ENCODE assay signal across 23 cellular contexts in genomic region chr1:232548651-232549050, GRCh38.
DNase-seq lines count a peak whose midpoint lies in the region; ATAC-seq and TF ChIP-seq lines count a peak whose summit lies in the region.
"Had no signal": no experiment of that assay in that cellular context is flagged by ENCODE, and none has a peak within 500 bp of the region (broad histone marks: within the 10 kb centered on the region; RNA-seq: fewer than 3 reads in every experiment).

No MANE protein-coding gene starts in this region.

- peaks cover 53 to 54% of the 10 kb centered on the region in 2 experiments for H3K4me1 Mint-ChIP-seq in H9
- H3K4me1 Mint-ChIP-seq in WTC11: peaks cover 52% of the 10 kb centered on the region
- peaks cover 47% of the 10 kb centered on the region for H3K4me1 Mint-ChIP-seq in neural progenitor cell
- H3K4me1 Mint-ChIP-seq in CD4-positive, alpha-beta T cell (ENCODE audit: low read depth): no peaks in the 10 kb centered on the region
- H3K4me1 Mint-ChIP-seq: activated naive CD4-positive, alpha-beta T cell treated with anti-CD3 and anti-CD28 coated beads, Interleukin-2, amount 50 U/mL, for 24 hours; activated T-helper 17 cell treated with anti-CD3 and anti-CD28 coated beads, Interleukin-2, amount 50 U/mL, for 72 hours had no signal

- WGBS in H9 (ENCODE audit: extremely low coverage, insufficient read length, low lambda C conversion rate): no CpG with 5 or more reads among the region's 6 CpGs

- no peak overlapping the region for H4K5ac ChIP-seq in H9 (ENCODE audit: insufficient read length, low read depth, low read length)

- H3K27me3 Mint-ChIP-seq in H9 (ENCODE audit: low read depth) (no peaks in the 10 kb centered on the region; the same call in 1 of the 2 replicates), WTC11 (ENCODE audit: low read depth) (no peaks in the 10 kb centered on the region), neural progenitor cell (ENCODE audit: insufficient read depth, low read depth) (no peaks in the 10 kb centered on the region)
- H3K27me3 Mint-ChIP-seq in CD4-positive, alpha-beta T cell: no peaks in the 10 kb centered on the region
- H3K27me3 Mint-ChIP-seq: activated CD4-positive, alpha-beta memory T cell treated with anti-CD3 and anti-CD28 coated beads for 36 hours; activated naive CD4-positive, alpha-beta T cell treated with anti-CD3 and anti-CD28 coated beads, Interleukin-2, amount 50 U/mL, for 24 hours; activated T-helper 17 cell treated with anti-CD3 and anti-CD28 coated beads, Interleukin-2, amount 50 U/mL, for 72 hours had no signal

- H4K8ac ChIP-seq in H9 (replicated peaks; ENCODE audit: insufficient read length, low read depth, low read length): no peak overlapping the region

- no peak overlapping the region for H2BK5ac ChIP-seq in H9 (ENCODE audit: insufficient read length, low read length)

- no peak overlapping the region for H3T11ph ChIP-seq in H9 (ENCODE audit: low read length)

- H3K36me3 Mint-ChIP-seq in H9 (ENCODE audit: insufficient read depth in 1 of 3, low read depth in 3 of 3): no peaks in the 10 kb centered on the region; a peak in 1 of 7 replicates
- H3K36me3 Mint-ChIP-seq in WTC11: no peaks in the 10 kb centered on the region
- peaks cover 3% of the 10 kb centered on the region for H3K36me3 Mint-ChIP-seq in neural progenitor cell
- no peaks in the 10 kb centered on the region for H3K36me3 Mint-ChIP-seq in CD4-positive, alpha-beta T cell (ENCODE audit: low read depth)
- H3K36me3 Mint-ChIP-seq: activated CD4-positive, alpha-beta memory T cell treated with anti-CD3 and anti-CD28 coated beads for 36 hours; activated naive CD4-positive, alpha-beta T cell treated with anti-CD3 and anti-CD28 coated beads, Interleukin-2, amount 50 U/mL, for 24 hours had no signal

- no peak overlapping the region; the same call in 1 of the 2 replicates for H3K14ac ChIP-seq in H9 (ENCODE audit: insufficient read depth, low read length)

- H2AFZ ChIP-seq in H9 (ENCODE audit: low read length) (no peak overlapping the region), neural progenitor cell (replicated peaks) (no peak overlapping the region)

- no peaks in the 10 kb centered on the region for H3K9me3 Mint-ChIP-seq in H9
- H3K9me3 Mint-ChIP-seq in WTC11: no peaks in the 10 kb centered on the region
- no peaks in the 10 kb centered on the region for H3K9me3 Mint-ChIP-seq in neural progenitor cell
- H3K9me3 Mint-ChIP-seq in CD4-positive, alpha-beta T cell: no peaks in the 10 kb centered on the region
- H3K9me3 Mint-ChIP-seq: activated CD4-positive, alpha-beta memory T cell treated with anti-CD3 and anti-CD28 coated beads for 36 hours; activated naive CD4-positive, alpha-beta T cell treated with anti-CD3 and anti-CD28 coated beads, Interleukin-2, amount 50 U/mL, for 24 hours; activated T-helper 17 cell treated with anti-CD3 and anti-CD28 coated beads, Interleukin-2, amount 50 U/mL, for 72 hours had no signal

- no peak overlapping the region; a peak in 1 of 5 replicates for H3K4me3 Mint-ChIP-seq in H9
- no peak overlapping the region for H3K4me3 Mint-ChIP-seq in WTC11
- no peak overlapping the region for H3K4me3 Mint-ChIP-seq in neural progenitor cell
- no peak overlapping the region for H3K4me3 Mint-ChIP-seq in CD4-positive, alpha-beta T cell
- H3K4me3 Mint-ChIP-seq: activated CD4-positive, alpha-beta memory T cell treated with anti-CD3 and anti-CD28 coated beads for 36 hours; activated naive CD4-positive, alpha-beta T cell treated with anti-CD3 and anti-CD28 coated beads, Interleukin-2, amount 50 U/mL, for 24 hours; activated T-helper 17 cell treated with anti-CD3 and anti-CD28 coated beads, Interleukin-2, amount 50 U/mL, for 72 hours had no signal

- H3K4me2 ChIP-seq in BLaER1 (peak overlapping the region; percentile 57), H9 (ENCODE audit: insufficient read depth, insufficient read length, low read length) (no peak overlapping the region), neural progenitor cell (no peak overlapping the region)

- no peak overlapping the region for H3K9ac ChIP-seq in BLaER1
- H3K9ac ChIP-seq in H9 (ENCODE audit: extremely low read depth, insufficient read length, low read length): no peak overlapping the region
- no peak overlapping the region for H3K9ac ChIP-seq in neural progenitor cell

- DNase-seq in H9: no peak
- DNase-seq in WTC11 (ENCODE audit: low spot score): no peak
- no peak for DNase-seq in neural progenitor cell (ENCODE audit: low spot score)
- no peak for DNase-seq in CD4-positive, alpha-beta T cell
- DNase-seq: activated CD4-positive, alpha-beta memory T cell treated with anti-CD3 and anti-CD28 coated beads for 36 hours; activated CD4-positive, CD25-positive, alpha-beta regulatory T cell treated with anti-CD3 and anti-CD28 coated beads, Interleukin-2, amount 50 U/mL, for 72 hours; activated CD8-positive, alpha-beta memory T cell treated with anti-CD3 and anti-CD28 coated beads, Interleukin-2, amount 50 U/mL, for 48 hours; BE2C; effector CD8-positive, alpha-beta T cell; foreskin fibroblast; heart right ventricle; left cardiac atrium; NCI-H1694; nucleus accumbens; stimulated activated CD4-positive, alpha-beta T cell treated with anti-CD3 and anti-CD28 coated beads, Interleukin-2, amount 100 ng/mL, for 24 hours; stomach; tibial artery had no signal

- no peak overlapping the region for H3K56ac ChIP-seq in H9 (ENCODE audit: insufficient read length, low read depth, low read length)

- no peaks in the 10 kb centered on the region for H3F3A ChIP-seq in neural progenitor cell (ENCODE audit: low read depth)

- no peak overlapping the region for H3K4ac ChIP-seq in H9 (ENCODE audit: low read depth, low read length)

- no peak overlapping the region for H2BK12ac ChIP-seq in H9 (ENCODE audit: insufficient read length, low read depth, low read length)

- no peak overlapping the region for H4K91ac ChIP-seq in H9 (ENCODE audit: insufficient read length, low read depth, low read length)

- no peak overlapping the region for H2BK120ac ChIP-seq in H9 (ENCODE audit: low read depth, low read length, poor library complexity, severe bottlenecking)

- H2AK5ac ChIP-seq in H9 (ENCODE audit: insufficient read length, low read length): no peak overlapping the region

- H3K4me1 ChIP-seq in BLaER1 (peaks cover 22% of the 10 kb centered on the region), H9 (ENCODE audit: insufficient read depth, low read length) (peaks cover 13% of the 10 kb centered on the region; the same call in 1 of the 2 replicates), neural progenitor cell (peaks cover 31% of the 10 kb centered on the region)

- no peak overlapping the region for H3K18ac ChIP-seq in H9 (ENCODE audit: insufficient read length, low read depth, low read length)

- POLR2A ChIA-PET in WTC11 (lab: Charles Lee): no interaction called here
- POLR2A ChIA-PET in CD4-positive, alpha-beta T cell (lab: Charles Lee): no interaction called here

- CTCF ChIA-PET in WTC11 (lab: Charles Lee): interaction anchor here (1.6 kb wide), 1 partner anchor 79 kb away, joined by 8 read pairs; no protein-coding TSS in a partner anchor
- CTCF ChIA-PET in CD4-positive, alpha-beta T cell (lab: Charles Lee): no interaction called here

- H3K79me2 ChIP-seq in H9 (ENCODE audit: insufficient read depth, low read length): no peaks in the 10 kb centered on the region
- H3K79me2 ChIP-seq in neural progenitor cell (ENCODE audit: low read depth): peaks cover 5% of the 10 kb centered on the region

- ATAC-seq in WTC11 (no peak; the same call in 1 of the 2 replicates), HG03175 (IDR thresholded peaks at IDR 0.05; ENCODE audit: unreplicated experiment) (no peak), HG02588 (IDR thresholded peaks at IDR 0.05; ENCODE audit: unreplicated experiment) (no peak), GM21526 (IDR thresholded peaks at IDR 0.05; ENCODE audit: low FRiP score, unreplicated experiment) (no peak)
- no peak for ATAC-seq in CD4-positive, alpha-beta T cell (ENCODE audit: poor library complexity)
- ATAC-seq: activated T-helper 17 cell treated with anti-CD3 and anti-CD28 coated beads, Interleukin-2, amount 50 U/mL, for 72 hours; left cardiac atrium had no signal

- no peak overlapping the region for H2BK15ac ChIP-seq in H9 (ENCODE audit: low read depth, low read length)

- intact Hi-C loops in CD4-positive, alpha-beta T cell (cut with DNase I, micrococcal nuclease): no loop called here

- H3K36me3 ChIP-seq in BLaER1 (no peaks in the 10 kb centered on the region), neural progenitor cell (no peaks in the 10 kb centered on the region)
- H3K36me3 ChIP-seq: BE2C, heart right ventricle, stomach, tibial artery had no signal

- no peak overlapping the region for H2BK20ac ChIP-seq in H9 (ENCODE audit: low read depth, low read length, poor library complexity, severe bottlenecking)

- H3K23ac ChIP-seq in H9 (ENCODE audit: insufficient read length, low read depth, low read length): no peak overlapping the region

- no peaks in the 10 kb centered on the region for H3K79me1 ChIP-seq in H9 (ENCODE audit: insufficient read depth, low read depth, low read length, poor library complexity, severe bottlenecking)

- H4K20me1 ChIP-seq in BLaER1: no peaks in the 10 kb centered on the region
- H4K20me1 ChIP-seq in H9 (ENCODE audit: control insufficient read depth, insufficient read depth, insufficient read length): no peaks in the 10 kb centered on the region
- H4K20me1 ChIP-seq in neural progenitor cell (ENCODE audit: low read depth): no peaks in the 10 kb centered on the region

- TF ChIP-seq CTCF in H9 (conservative IDR thresholded peaks at IDR 0.05): no peak
- no peak for TF ChIP-seq CTCF in WTC11 (IDR thresholded peaks at IDR 0.05)
- TF ChIP-seq CTCF in neural progenitor cell (IDR thresholded peaks at IDR 0.05): no peak
- TF ChIP-seq CTCF in CD4-positive, alpha-beta T cell (IDR thresholded peaks at IDR 0.05): no peak

- H3K27ac Mint-ChIP-seq in H9 (peak overlapping the region in 2 of 3 experiments; percentile 47 to 89; a peak in 2 of 7 replicates), WTC11 (peak overlapping the region; percentile 64; the same call in 1 of the 2 replicates), neural progenitor cell (peak overlapping the region; percentile 2)
- H3K27ac Mint-ChIP-seq in CD4-positive, alpha-beta T cell: no peak overlapping the region
- H3K27ac Mint-ChIP-seq: activated CD4-positive, alpha-beta memory T cell treated with anti-CD3 and anti-CD28 coated beads for 36 hours; activated naive CD4-positive, alpha-beta T cell treated with anti-CD3 and anti-CD28 coated beads, Interleukin-2, amount 50 U/mL, for 24 hours; activated T-helper 17 cell treated with anti-CD3 and anti-CD28 coated beads, Interleukin-2, amount 50 U/mL, for 72 hours had no signal

- H3K4me3 ChIP-seq in BLaER1: no peak overlapping the region
- no peak overlapping the region for H3K4me3 ChIP-seq in neural progenitor cell
- H3K4me3 ChIP-seq: heart right ventricle, stomach, tibial artery had no signal

- H3K27ac ChIP-seq in BLaER1 (no peak overlapping the region), H9 (ENCODE audit: insufficient read length, low read depth, low read length) (no peak overlapping the region), neural progenitor cell (no peak overlapping the region)
- no peak overlapping the region for H3K27ac ChIP-seq in CD4-positive, alpha-beta T cell (ENCODE audit: low read depth, low read length)
- H3K27ac ChIP-seq: stomach, tibial artery had no signal

- H3K27me3 ChIP-seq in BLaER1: no peaks in the 10 kb centered on the region
- H3K27me3 ChIP-seq in H9 (ENCODE audit: insufficient read depth, low read length): no peaks in the 10 kb centered on the region
- H3K27me3 ChIP-seq in neural progenitor cell: no peaks in the 10 kb centered on the region
- H3K27me3 ChIP-seq in CD4-positive, alpha-beta T cell (ENCODE audit: control insufficient read depth, insufficient read depth, low read length): peaks cover 4% of the 10 kb centered on the region
- H3K27me3 ChIP-seq: BE2C, heart right ventricle, stomach, tibial artery had no signal

- H3K9me3 ChIP-seq in BLaER1 (no peaks in the 10 kb centered on the region), H9 (ENCODE audit: control insufficient read depth, low read depth, low read length) (no peaks in the 10 kb centered on the region), neural progenitor cell (ENCODE audit: low read depth) (no peaks in the 10 kb centered on the region)
- H3K9me3 ChIP-seq in CD4-positive, alpha-beta T cell (ENCODE audit: control insufficient read depth, low read length): no peaks in the 10 kb centered on the region
- H3K9me3 ChIP-seq: BE2C, heart right ventricle, stomach, tibial artery had no signal

- H3K23me2 ChIP-seq in H9 (ENCODE audit: insufficient read length, low read depth, low read length, poor library complexity, severe bottlenecking): no peaks in the 10 kb centered on the region
